Comparison of ENCODE assay signal across 1 cellular context in genomic region chr19:5904302-5905071, GRCh38.
A peak's percentile ranks its signal among the peaks of the same experiment; 100 is the strongest.
TF ChIP-seq lines count a peak whose summit lies in the region.

Gene VMAC (plus strand): TSS chr19:5904872. CDS start chr19:5904891, 19 bp downstream.

TF ChIP-seq in liver, 16 proteins besides CTCF, POLR2A, EP300 and RAD21 (continued from another document):
- TF ChIP-seq REST (IDR thresholded peaks at IDR 0.05): peak; percentile 51
